20 cellular contexts compared by ENCODE assay signal in genomic region chr17:38791162-38791561, GRCh38. TPM values are rescaled to one million over a fixed set of nuclear protein-coding genes. Genes with fewer than 3 reads are reported as not detected.
DNase-seq lines count a peak whose midpoint lies in the region; ATAC-seq and TF ChIP-seq lines count a peak whose summit lies in the region.
"Had no signal": no experiment of that assay in that cellular context is flagged by ENCODE, and none has a peak within 500 bp of the region (broad histone marks: within the 10 kb centered on the region; RNA-seq: fewer than 3 reads in every experiment).

No MANE protein-coding gene starts in this region.

- peaks cover 47% of the 10 kb centered on the region for H3K4me1 Mint-ChIP-seq in brain

- H3K79me1 ChIP-seq in mesendoderm (ENCODE audit: low read length), result peaks cover 14% of the 10 kb centered on the region

- no peak overlapping the region for H3K9ac ChIP-seq in mesendoderm (ENCODE audit: low read length)
- H3K9ac ChIP-seq: GM23248 had no signal

- H3K4me3 Mint-ChIP-seq in brain, result no peak overlapping the region
- H3K4me3 Mint-ChIP-seq: CD4-positive, alpha-beta T cell had no signal

- H2AK5ac ChIP-seq in mesendoderm (ENCODE audit: low read length), result no peak overlapping the region

- no peaks in the 10 kb centered on the region for H4K20me1 ChIP-seq in OCI-LY7 (ENCODE audit: insufficient read depth, low read length)

- H3K9me2 ChIP-seq in OCI-LY7 (ENCODE audit: insufficient read depth, low read length), result no peaks in the 10 kb centered on the region

- H2BK5ac ChIP-seq in mesendoderm (ENCODE audit: low read length), result no peak overlapping the region

- H3K36me3 ChIP-seq in cardiac muscle cell (peaks cover 4% of the 10 kb centered on the region), mesendoderm (ENCODE audit: control insufficient read depth, insufficient read depth, low read length) (peaks cover 5% of the 10 kb centered on the region), OCI-LY7 (ENCODE audit: insufficient read depth, low read length) (peaks cover 19% of the 10 kb centered on the region), esophagus muscularis mucosa (peaks cover 4 to 35% (median 19%) of the 10 kb centered on the region in 4 donors)

- no peak overlapping the region for H2AFZ ChIP-seq in OCI-LY7 (ENCODE audit: low read length)
- H2AFZ ChIP-seq: GM23248 had no signal

- H3K4ac ChIP-seq in mesendoderm (ENCODE audit: low read depth, low read length), result no peak overlapping the region

- ATAC-seq in left ventricle myocardium superior, result no peak
- no peak for ATAC-seq in HG03457 (IDR thresholded peaks at IDR 0.05; ENCODE audit: unreplicated experiment)

- H4K5ac ChIP-seq in mesendoderm (ENCODE audit: low read length), result no peak overlapping the region

- no peaks in the 10 kb centered on the region for H3K9me3 Mint-ChIP-seq in brain
- H3K9me3 Mint-ChIP-seq: CD4-positive, alpha-beta T cell; HFFc6 had no signal

- H3K4me3 ChIP-seq in cardiac muscle cell, result no peak overlapping the region
- no peak overlapping the region for H3K4me3 ChIP-seq in mesendoderm (ENCODE audit: low read length)
- H3K4me3 ChIP-seq in OCI-LY7 (ENCODE audit: low read depth, low read length, poor library complexity, severe bottlenecking), result no peak overlapping the region
- H3K4me3 ChIP-seq in esophagus muscularis mucosa, result no peak overlapping the region
- H3K4me3 ChIP-seq: A549, GM23248 had no signal

- TF ChIP-seq CTCF in cardiac muscle cell (IDR thresholded peaks at IDR 0.05; ENCODE audit: low read depth, low read length) (no peak), brain (conservative IDR thresholded peaks at IDR 0.05) (no peak), OCI-LY7 (conservative IDR thresholded peaks at IDR 0.05; ENCODE audit: low read length) (no peak), esophagus muscularis mucosa (IDR thresholded peaks at IDR 0.05) (no peak)

- DNase-seq in cardiac muscle cell (ENCODE audit: low read depth in 1 of 2, low spot score in 1 of 2) (no peak), left ventricle myocardium superior (no peak), mesendoderm (no peak), OCI-LY7 (ENCODE audit: low spot score) (no peak), esophagus muscularis mucosa (ENCODE audit: extremely low spot score) (no peak)
- DNase-seq: AML-193; Caco-2; CD4-positive, alpha-beta T cell; DMS153; DMS79; GF-D8; GM23248; HCEC 1CT; HFFc6; IMR-90 had no signal

- H3K79me2 ChIP-seq in mesendoderm (ENCODE audit: control insufficient read depth, insufficient read depth, low read length) (peaks cover 20% of the 10 kb centered on the region), OCI-LY7 (ENCODE audit: insufficient read depth, low read depth, low read length) (0 out of 2 replicates have a peak, but pooled peaks cover 11% of the 10 kb centered on the region)

- WGBS in mesendoderm (ENCODE audit: extremely low coverage, insufficient coverage, low lambda C conversion rate), result no CpG with 5 or more reads among the region's 5 CpGs
- 89% methylated on average over 5 of the region's 5 CpGs for WGBS in esophagus muscularis mucosa

- H3K27me3 ChIP-seq in cardiac muscle cell (no peaks in the 10 kb centered on the region), mesendoderm (ENCODE audit: insufficient read depth, low read length, poor library complexity) (no peaks in the 10 kb centered on the region), esophagus muscularis mucosa (no peaks in the 10 kb centered on the region)

- H3K56ac ChIP-seq in mesendoderm (ENCODE audit: low read length), result peak overlapping the region; percentile 30

- no peaks in the 10 kb centered on the region for H3K27me3 Mint-ChIP-seq in brain
- H3K27me3 Mint-ChIP-seq: CD4-positive, alpha-beta T cell had no signal

- intact Hi-C loops in left ventricle myocardium superior (cut with micrococcal nuclease) (no loop called here), OCI-LY7 (cut with micrococcal nuclease; ENCODE audit: unreplicated experiment) (no loop called here), esophagus muscularis mucosa (cut with DNase I) (loop anchor here (10.0 kb wide), 1 partner anchor 56 kb away; the partner anchor contains the start of gene CISD3)

- H3K27ac ChIP-seq in cardiac muscle cell (peak overlapping the region; percentile 71), mesendoderm (ENCODE audit: low read depth, low read length) (no peak overlapping the region), OCI-LY7 (ENCODE audit: low read depth, low read length, poor library complexity, severe bottlenecking) (no peak overlapping the region), esophagus muscularis mucosa (replicated peaks in 1 of 4) (no peak overlapping the region)
- H3K27ac ChIP-seq: 22Rv1, A549, C4-2B, GM23248 had no signal

- no peak overlapping the region for H3K23ac ChIP-seq in mesendoderm (ENCODE audit: low read length)

- peak overlapping the region in 3 of 5 experiments; percentile 18 to 61 (median 42) for H3K27ac Mint-ChIP-seq in brain
- H3K27ac Mint-ChIP-seq: CD4-positive, alpha-beta T cell had no signal

- no peak overlapping the region for H2BK15ac ChIP-seq in mesendoderm (replicated peaks; ENCODE audit: low read depth)

- H2BK120ac ChIP-seq in mesendoderm (ENCODE audit: low read depth, low read length), result no peak overlapping the region

- CTCF ChIA-PET in OCI-LY7 (lab: Charles Lee; ENCODE audit: unreplicated experiment), result no interaction called here

- no TSS peak for BruUV-seq in OCI-LY7 (replicated peaks; lab: Mats Ljungman, UMichigan)

- POLR2A ChIA-PET in OCI-LY7 (lab: Charles Lee), result interaction anchor here (0.6 to 1.2 kb wide), 2 partner anchors 21 to 62 kb away, joined by 3 read pairs; no protein-coding TSS in a partner anchor

- H3K9me3 ChIP-seq in cardiac muscle cell (ENCODE audit: low read depth), result no peaks in the 10 kb centered on the region
- no peaks in the 10 kb centered on the region for H3K9me3 ChIP-seq in OCI-LY7 (ENCODE audit: low read length)
- no peaks in the 10 kb centered on the region for H3K9me3 ChIP-seq in esophagus muscularis mucosa
- H3K9me3 ChIP-seq: A549, Caco-2 had no signal

- TF ChIP-seq POLR2A in esophagus muscularis mucosa (IDR thresholded peaks at IDR 0.05; ENCODE audit: low read depth), result no peak

- H3K4me1 ChIP-seq in cardiac muscle cell (ENCODE audit: low read depth), result peaks cover 16% of the 10 kb centered on the region
- H3K4me1 ChIP-seq in mesendoderm (ENCODE audit: control insufficient read depth, low read depth, low read length), result peaks cover 4% of the 10 kb centered on the region
- H3K4me1 ChIP-seq in OCI-LY7 (ENCODE audit: insufficient read depth, low read length, poor library complexity, severe bottlenecking), result no peaks in the 10 kb centered on the region
- peaks cover 8 to 37% (median 31%) of the 10 kb centered on the region in 4 donors for H3K4me1 ChIP-seq in esophagus muscularis mucosa
- H3K4me1 ChIP-seq: A549, Caco-2 had no signal

- TF ChIP-seq EP300 in esophagus muscularis mucosa (IDR thresholded peaks at IDR 0.05), result no peak

- H3K36me3 Mint-ChIP-seq in brain, result peaks cover 42% of the 10 kb centered on the region

- H3K4me2 ChIP-seq in mesendoderm (ENCODE audit: low read length) (no peak overlapping the region), OCI-LY7 (ENCODE audit: low read length) (no peak overlapping the region)
- H3K4me2 ChIP-seq: A549 had no signal

- H4K8ac ChIP-seq in mesendoderm (ENCODE audit: low read depth, low read length), result no peak overlapping the region

- no peak overlapping the region for H3K18ac ChIP-seq in mesendoderm (ENCODE audit: low read length)

RNA-seq across cellular contexts. Expression of gene PIP4K2B, which starts 8.2 kb away (rescaled TPM):
- 98.7 and 116 TPM in 2 replicates for total RNA-seq in cardiac muscle cell
- 17.4 and 23.3 TPM in 2 replicates for polyA plus RNA-seq in cardiac muscle cell
- total RNA-seq in left ventricle myocardium superior, result 42.3 TPM
- 90.8 TPM for polyA plus RNA-seq in brain (ENCODE audit: insufficient read depth, low read depth, low replicate concordance)
- polyA plus RNA-seq in mesendoderm (2013, experiment 1 of 2), result 35.3 TPM
- 35.2 TPM for polyA plus RNA-seq in mesendoderm (2013, experiment 2 of 2)
- 23.6 and 33.0 TPM in 2 replicates for total RNA-seq in OCI-LY7 (2014; rRNA removed; shearing (Covaris generic))
- total RNA-seq in OCI-LY7 (2022), result 37.8 and 38.6 TPM in 2 replicates
- 10 to 100 TPM; 39.5 to 72.1 (median 53.2) TPM for total RNA-seq in esophagus muscularis mucosa

RNA-seq across cellular contexts. Expression of gene CWC25, which starts 34.0 kb away (rescaled TPM):
- total RNA-seq in cardiac muscle cell (6.4 and 14.6 TPM in 2 replicates), left ventricle myocardium superior (10.0 TPM), OCI-LY7 (2022) (26.8 and 30.8 TPM in 2 replicates), esophagus muscularis mucosa (10 to 100 TPM; 16.5 to 27.8 (median 19.6) TPM)
- polyA plus RNA-seq in cardiac muscle cell (9.4 and 19.9 TPM in 2 replicates), brain (ENCODE audit: insufficient read depth, low read depth, low replicate concordance) (9.2 TPM)
- 13.8 TPM for polyA plus RNA-seq in mesendoderm (2013, experiment 1 of 2)
- 14.3 TPM for polyA plus RNA-seq in mesendoderm (2013, experiment 2 of 2)
- 22.2 and 25.4 TPM in 2 replicates for total RNA-seq in OCI-LY7 (2014; rRNA removed; shearing (Covaris generic))

RNA-seq across cellular contexts. Expression of gene PSMB3, which starts 38.6 kb away (rescaled TPM):
- total RNA-seq in cardiac muscle cell, result 166 and 188 TPM in 2 replicates
- polyA plus RNA-seq in cardiac muscle cell, result 333 and 379 TPM in 2 replicates
- total RNA-seq in left ventricle myocardium superior, result 167 TPM
- polyA plus RNA-seq in brain (ENCODE audit: insufficient read depth, low read depth, low replicate concordance), result 278 TPM
- 307 TPM for polyA plus RNA-seq in mesendoderm (2013, experiment 1 of 2)
- polyA plus RNA-seq in mesendoderm (2013, experiment 2 of 2), result 321 TPM
- total RNA-seq in OCI-LY7 (2014; rRNA removed; shearing (Covaris generic)), result 290 and 348 TPM in 2 replicates
- 231 and 246 TPM in 2 replicates for total RNA-seq in OCI-LY7 (2022)
- total RNA-seq in esophagus muscularis mucosa, result 100 to 1,000 TPM; 122 to 158 (median 137) TPM

RNA-seq across cellular contexts. Expression of gene PCGF2, which starts 43.0 kb away (rescaled TPM):
- 14.4 and 21.7 TPM in 2 replicates for total RNA-seq in cardiac muscle cell
- polyA plus RNA-seq in cardiac muscle cell, result 10.7 and 12.2 TPM in 2 replicates
- total RNA-seq in left ventricle myocardium superior, result 23.8 TPM
- 88.3 TPM for polyA plus RNA-seq in brain (ENCODE audit: insufficient read depth, low read depth, low replicate concordance)
- 56.1 TPM for polyA plus RNA-seq in mesendoderm (2013, experiment 1 of 2)
- 55.8 TPM for polyA plus RNA-seq in mesendoderm (2013, experiment 2 of 2)
- 8.9 and 12.8 TPM in 2 replicates for total RNA-seq in OCI-LY7 (2014; rRNA removed; shearing (Covaris generic))
- total RNA-seq in OCI-LY7 (2022), result 40.0 and 47.3 TPM in 2 replicates
- 10 to 100 TPM; 10.3 to 15.7 (median 12.4) TPM for total RNA-seq in esophagus muscularis mucosa
- total RNA-seq: CD4-positive, alpha-beta T cell had no signal
